Comparison of ENCODE assay signal across 10 cellular contexts in the genomic region with DNA sequence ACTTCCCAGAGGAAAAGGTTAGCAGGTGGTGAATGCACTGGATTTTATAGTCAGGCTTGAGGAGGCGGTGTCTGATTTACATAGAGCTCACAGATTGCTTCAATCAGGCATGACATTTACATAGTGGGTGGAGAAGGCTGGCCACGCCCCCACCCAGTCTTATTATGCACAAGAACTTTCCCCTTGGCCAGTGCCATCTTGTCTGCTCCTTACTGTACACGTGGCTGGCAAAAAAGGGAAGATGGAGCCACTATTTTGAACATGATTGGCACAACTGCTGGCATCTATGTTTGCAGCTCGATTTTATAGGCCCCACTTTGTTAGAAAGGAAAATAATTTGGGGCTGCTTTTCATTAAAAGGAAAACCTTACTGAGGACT. TPM values are rescaled to one million over a fixed set of nuclear protein-coding genes. Genes with fewer than 3 reads are reported as not detected.
DNase-seq lines count a peak whose midpoint lies in the region; ATAC-seq and TF ChIP-seq lines count a peak whose summit lies in the region.
"Had no signal": no experiment of that assay in that cellular context is flagged by ENCODE, and none has a peak within 500 bp of the region (broad histone marks: within the 10 kb centered on the region; RNA-seq: fewer than 3 reads in every experiment).

No MANE protein-coding gene starts in this region.

- H3K4me1 ChIP-seq in neuronal stem cell (ENCODE audit: control insufficient read depth in 2 of 2, insufficient read depth in 1 of 2, low read depth in 1 of 2, low read length in 2 of 2), result no peaks in the 10 kb centered on the region

- H3K9me3 Mint-ChIP-seq in activated CD8-positive, alpha-beta T cell treated with anti-CD3 and anti-CD28 coated beads for 36 hours, result no peaks in the 10 kb centered on the region

- intact Hi-C loops in activated CD8-positive, alpha-beta T cell treated with anti-CD3 and anti-CD28 coated beads for 36 hours (cut with micrococcal nuclease), result no loop called here

- no peak overlapping the region for H3K4me3 ChIP-seq in neuronal stem cell (ENCODE audit: low read length in 2 of 2)
- H3K4me3 ChIP-seq: lower lobe of right lung had no signal

- CTCF ChIA-PET in activated CD8-positive, alpha-beta T cell treated with anti-CD3 and anti-CD28 coated beads for 36 hours (lab: Charles Lee), result no interaction called here

- H2AFZ ChIP-seq in neuronal stem cell (ENCODE audit: low read length), result peak overlapping the region; percentile 66

- H3K79me1 ChIP-seq in neuronal stem cell (ENCODE audit: low read depth, low read length), result no peaks in the 10 kb centered on the region

- no peaks in the 10 kb centered on the region for H3K36me3 ChIP-seq in neuronal stem cell (replicated peaks in 1 of 2; ENCODE audit: control insufficient read depth in 2 of 2, insufficient read depth in 2 of 2, low read length in 2 of 2)
- H3K36me3 ChIP-seq: lower lobe of right lung had no signal

- WGBS in neuronal stem cell (ENCODE audit: extremely low coverage in 2 of 2, insufficient read length in 2 of 2, insufficient replicate concordance in 1 of 2), 2 donors, result no CpG with 5 or more reads among the region's 4 CpGs

- no peak overlapping the region for H2AK5ac ChIP-seq in neuronal stem cell (ENCODE audit: low read depth, low read length)

- H3K23ac ChIP-seq in neuronal stem cell (ENCODE audit: low read depth, low read length, poor library complexity), result no peak overlapping the region

- POLR2A ChIA-PET in activated CD8-positive, alpha-beta T cell treated with anti-CD3 and anti-CD28 coated beads for 36 hours (lab: Charles Lee), result interaction anchor here (0.8 to 1.0 kb wide), 2 partner anchors 10 to 638 kb away, joined by 3 read pairs; a partner anchor contains a TSS

- no peaks in the 10 kb centered on the region for H3K27me3 ChIP-seq in neuronal stem cell (ENCODE audit: control insufficient read depth in 3 of 3, insufficient read depth in 3 of 3, low read depth in 1 of 3, low read length in 3 of 3)

- no peak overlapping the region for H4K8ac ChIP-seq in neuronal stem cell (ENCODE audit: low read depth, low read length)

- H3K4me1 Mint-ChIP-seq in activated CD8-positive, alpha-beta T cell treated with anti-CD3 and anti-CD28 coated beads for 36 hours (ENCODE audit: low read depth), result peaks cover 24% of the 10 kb centered on the region

- H3K4me3 Mint-ChIP-seq in activated CD8-positive, alpha-beta T cell treated with anti-CD3 and anti-CD28 coated beads for 36 hours, result no peak overlapping the region

- no peak overlapping the region for H2BK12ac ChIP-seq in neuronal stem cell (ENCODE audit: low read length)

- H2BK15ac ChIP-seq in neuronal stem cell (ENCODE audit: low read length), result no peak overlapping the region

- no peak overlapping the region for H3K9ac ChIP-seq in neuronal stem cell (ENCODE audit: low read depth, low read length, poor library complexity)

- no peak overlapping the region for H3K4me2 ChIP-seq in neuronal stem cell (ENCODE audit: insufficient read depth, low read length, poor library complexity, severe bottlenecking)

- no peak overlapping the region for H2BK120ac ChIP-seq in neuronal stem cell (ENCODE audit: low read depth, low read length)

- H3K27me3 Mint-ChIP-seq in activated CD8-positive, alpha-beta T cell treated with anti-CD3 and anti-CD28 coated beads for 36 hours, result peaks cover 17% of the 10 kb centered on the region

- H3K9me3 ChIP-seq in neuronal stem cell (replicated peaks in 1 of 2; ENCODE audit: control insufficient read depth in 2 of 2, insufficient read depth in 1 of 2, low read depth in 1 of 2, low read length in 2 of 2), result no peaks in the 10 kb centered on the region
- H3K9me3 ChIP-seq: lower lobe of right lung had no signal

- no peak for TF ChIP-seq CTCF in activated CD8-positive, alpha-beta T cell treated with anti-CD3 and anti-CD28 coated beads for 36 hours (IDR thresholded peaks at IDR 0.05)

- DNase-seq in activated CD4-positive, CD25-positive, alpha-beta regulatory T cell treated with anti-CD3 and anti-CD28 coated beads, Interleukin-2, amount 50 U/mL, for 72 hours, result peak; percentile 49
- DNase-seq in activated CD4-positive, CD25-positive, alpha-beta regulatory T cell (lab: John Stamatoyannopoulos, UW), result no peak
- DNase-seq in NCI-H1048 (lab: John Stamatoyannopoulos, UW) (peak; percentile 77), neuronal stem cell (ENCODE audit: low spot score) (no peak), midbrain (lab: John Stamatoyannopoulos, UW) (no peak), germinal center (ENCODE audit: low spot score) (no peak)
- DNase-seq in activated CD8-positive, alpha-beta T cell treated with anti-CD3 and anti-CD28 coated beads for 36 hours, result peak; percentile 70
- DNase-seq: lower lobe of right lung, SIG-M5 had no signal

- H3K4ac ChIP-seq in neuronal stem cell (ENCODE audit: low read length), result no peak overlapping the region

- no peaks in the 10 kb centered on the region for H3K36me3 Mint-ChIP-seq in activated CD8-positive, alpha-beta T cell treated with anti-CD3 and anti-CD28 coated beads for 36 hours (ENCODE audit: low read depth)

- no peak overlapping the region for H4K91ac ChIP-seq in neuronal stem cell (ENCODE audit: low read depth, low read length, poor library complexity)

- H3K27ac Mint-ChIP-seq in activated CD8-positive, alpha-beta T cell treated with anti-CD3 and anti-CD28 coated beads for 36 hours, result peak overlapping the region; percentile 76

- H3K14ac ChIP-seq in neuronal stem cell (ENCODE audit: low read length), result no peak overlapping the region

- H2BK5ac ChIP-seq in neuronal stem cell (ENCODE audit: low read length), result no peak overlapping the region

- no peak overlapping the region for H3K18ac ChIP-seq in neuronal stem cell (ENCODE audit: low read length)

- H3K27ac ChIP-seq in neuronal stem cell (replicated peaks; ENCODE audit: low read length), result no peak overlapping the region
- H3K27ac ChIP-seq: lower lobe of right lung had no signal

- ATAC-seq in activated CD8-positive, alpha-beta T cell treated with anti-CD3 and anti-CD28 coated beads for 36 hours, result peak; percentile 65
- no peak for ATAC-seq in HG02970 (IDR thresholded peaks at IDR 0.05; ENCODE audit: low FRiP score, unreplicated experiment)

RNA-seq across cellular contexts. Expression of a gene that starts 10.9 kb away (rescaled TPM):
- 1 to 10 TPM; 2.1 to 2.3 TPM for total RNA-seq in activated CD8-positive, alpha-beta T cell treated with anti-CD3 and anti-CD28 coated beads for 36 hours
- polyA plus RNA-seq in neuronal stem cell (2013, experiment 1 of 2), result 58.1 TPM
- 57.3 TPM for polyA plus RNA-seq in neuronal stem cell (2013, experiment 2 of 2)

RNA-seq across cellular contexts. Expression of a gene that starts 34.8 kb away (rescaled TPM):
- total RNA-seq in activated CD8-positive, alpha-beta T cell treated with anti-CD3 and anti-CD28 coated beads for 36 hours, result 10 to 100 TPM; 12.9 to 13.3 TPM
- 24.0 TPM for polyA plus RNA-seq in neuronal stem cell (2013, experiment 1 of 2)
- polyA plus RNA-seq in neuronal stem cell (2013, experiment 2 of 2), result 24.2 TPM

Comparison
In these comparisons a context has a peak if more than half of its experiments do, and no peak if none do; other contexts are left out.
1. DNase-seq: peak in activated CD4-positive, CD25-positive, alpha-beta regulatory T cell treated with anti-CD3 and anti-CD28 coated beads, Interleukin-2, amount 50 U/mL, for 72 hours (single experiment), NCI-H1048 (single experiment) and activated CD8-positive, alpha-beta T cell treated with anti-CD3 and anti-CD28 coated beads for 36 hours (single experiment); none in activated CD4-positive, CD25-positive, alpha-beta regulatory T cell (0 of 4), neuronal stem cell (single experiment), midbrain (single experiment) and germinal center (single experiment).